Comparison of ENCODE assay signal across 8 cellular contexts in the genomic region with DNA sequence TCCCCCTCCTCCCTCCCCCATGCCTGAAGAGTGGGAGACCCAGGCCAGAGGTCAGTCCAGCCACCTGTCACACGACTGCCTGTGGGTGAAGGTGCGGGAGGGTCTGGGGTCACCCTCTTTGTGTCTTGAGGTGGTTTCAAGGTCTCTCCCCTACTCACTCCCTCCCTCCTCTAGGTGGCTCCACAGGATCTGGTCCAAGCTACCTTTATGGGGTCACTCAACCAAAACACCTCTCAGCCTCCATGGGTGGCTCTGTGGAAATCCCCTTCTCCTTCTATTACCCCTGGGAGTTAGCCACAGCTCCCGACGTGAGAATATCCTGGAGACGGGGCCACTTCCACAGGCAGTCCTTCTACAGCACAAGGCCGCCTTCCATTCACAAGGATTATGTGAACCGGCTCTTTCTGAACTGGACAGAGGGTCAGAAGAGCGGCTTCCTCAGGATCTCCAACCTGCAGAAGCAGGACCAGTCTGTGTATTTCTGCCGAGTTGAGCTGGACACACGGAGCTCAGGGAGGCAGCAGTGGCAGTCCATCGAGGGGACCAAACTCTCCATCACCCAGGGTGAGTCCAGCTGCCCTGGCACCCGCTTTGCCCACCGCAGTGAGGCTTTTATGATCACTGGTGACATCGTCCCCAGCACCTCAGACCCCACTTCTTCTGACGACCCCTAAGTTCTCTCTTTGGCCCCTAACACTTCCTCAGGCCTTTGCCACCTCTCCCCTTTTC. TPM values are rescaled to one million over a fixed set of nuclear protein-coding genes. Genes with fewer than 3 reads are reported as not detected.
DNase-seq lines count a peak whose midpoint lies in the region; ATAC-seq, FAIRE-seq and TF ChIP-seq lines count a peak whose summit lies in the region.
"Not testable (repeated sequence)": the region's sequence is repeated elsewhere in the genome, so short reads cannot be mapped to it uniquely, and the experiment has no call there.

No MANE protein-coding gene starts in this region.

- not testable (repeated sequence) for H3K9me3 Mint-ChIP-seq in CD14-positive monocyte; memory B cell; stimulated activated naive B cell treated with anti-CD40 and anti-IgM and Interleukin-4, amounts not matched to agents 10 μg/mL and 1 μg/mL and 100 μg/mL, for 72 hours

- H3K9me3 ChIP-seq in Panc1 (ENCODE audit: control insufficient read depth, insufficient read depth, low read depth, low read length); adrenal gland (replicated peaks in 1 of 3): not testable (repeated sequence)

- not testable (repeated sequence) for H3K27me3 ChIP-seq in KMS-11 (ENCODE audit: insufficient read depth, low read depth); Panc1 (ENCODE audit: control insufficient read depth, insufficient read depth, low read length); adrenal gland

- H3K36me3 Mint-ChIP-seq in CD14-positive monocyte: peaks cover 35 to 49% of the 10 kb centered on the region in 2 donors
- H3K36me3 Mint-ChIP-seq in memory B cell; stimulated activated naive B cell treated with anti-CD40 and anti-IgM and Interleukin-4, amounts not matched to agents 10 μg/mL and 1 μg/mL and 100 μg/mL, for 72 hours: not testable (repeated sequence)

- not testable (repeated sequence) for H4K20me1 ChIP-seq in KMS-11 (ENCODE audit: insufficient read depth)

- ATAC-seq in Panc1 (peak; percentile 57), memory B cell (ENCODE audit: low read depth) (peak; percentile 12)
- peak in 1 of 2 donors; percentile 25 for ATAC-seq in stimulated activated naive B cell treated with anti-CD40 and anti-IgM and Interleukin-4, amounts not matched to agents 10 μg/mL and 1 μg/mL and 100 μg/mL, for 72 hours (replicated peaks)

- H3K4me1 Mint-ChIP-seq in CD14-positive monocyte (peaks cover 86% of the 10 kb centered on the region), memory B cell (peaks cover 26% of the 10 kb centered on the region)
- peaks cover 33 to 61% of the 10 kb centered on the region in 2 donors for H3K4me1 Mint-ChIP-seq in stimulated activated naive B cell treated with anti-CD40 and anti-IgM and Interleukin-4, amounts not matched to agents 10 μg/mL and 1 μg/mL and 100 μg/mL, for 72 hours

- H3K79me2 ChIP-seq in KMS-11 (ENCODE audit: insufficient read depth, low read depth): not testable (repeated sequence)

- not testable (repeated sequence) for H3K9ac ChIP-seq in KMS-11

- not testable (repeated sequence) for BruUV-seq in Panc1 (replicated peaks; lab: Mats Ljungman, UMichigan)

- POLR2A ChIA-PET in Panc1 (lab: Charles Lee): not testable (repeated sequence)

- intact Hi-C loops in CD14-positive monocyte (cut with micrococcal nuclease); Panc1 (cut with micrococcal nuclease; ENCODE audit: unreplicated experiment): not testable (repeated sequence)
- intact Hi-C loops in adrenal gland (cut with DNase I): loop anchor here in 1 of 2 donors (5.0 kb wide), 1 partner anchor 33 kb away; no protein-coding TSS in a partner anchor

- H3K36me3 ChIP-seq in KMS-11 (ENCODE audit: insufficient read depth); Panc1 (ENCODE audit: control insufficient read depth, insufficient read depth, low read length); adrenal gland (replicated peaks in 1 of 2): not testable (repeated sequence)

- not testable (repeated sequence) for DNase-seq in CD14-positive monocyte (ENCODE audit: low spot score); GM18507 (ENCODE audit: extremely low spot score, insufficient read length, low read depth); Panc1 (ENCODE audit: low read depth, low spot score); memory B cell (ENCODE audit: low spot score in 2 of 2); stimulated activated naive B cell treated with anti-CD40 and anti-IgM and Interleukin-4, amounts not matched to agents 10 μg/mL and 1 μg/mL and 100 μg/mL, for 72 hours
- DNase-seq in adrenal gland (peak in 1 of 7 donors; percentile 10), glomerular visceral epithelial cell (ENCODE audit: extremely low spot score) (peak; percentile 40)

- CTCF ChIA-PET in Panc1 (lab: Charles Lee): interaction anchor here (1.2 to 1.9 kb wide), 2 partner anchors 24 to 33 kb away, joined by 3 to 8 read pairs; no protein-coding TSS in a partner anchor

- H3K27ac Mint-ChIP-seq in CD14-positive monocyte (peak overlapping the region; percentile 99 to 100 (median 99)), memory B cell (peak overlapping the region; percentile 89)
- H3K27ac Mint-ChIP-seq in stimulated activated naive B cell treated with anti-CD40 and anti-IgM and Interleukin-4, amounts not matched to agents 10 μg/mL and 1 μg/mL and 100 μg/mL, for 72 hours: peak overlapping the region; percentile 78

- in situ Hi-C loops in Panc1 (cut with HindIII; ENCODE audit: low pct_unique_long_range_greater_than_20kb, low sequenced_read_pairs): not testable (repeated sequence)

- TF ChIP-seq POLR2A in adrenal gland (IDR thresholded peaks at IDR 0.05): not testable (repeated sequence)

- FAIRE-seq in GM18507 (lab: Jason Lieb, UNC): peak; percentile 96

- H3K4me3 Mint-ChIP-seq in CD14-positive monocyte (peak overlapping the region; percentile 96 to 98), memory B cell (peak overlapping the region; percentile 64)
- H3K4me3 Mint-ChIP-seq in stimulated activated naive B cell treated with anti-CD40 and anti-IgM and Interleukin-4, amounts not matched to agents 10 μg/mL and 1 μg/mL and 100 μg/mL, for 72 hours: not testable (repeated sequence)

- 75 to 80% (median 78%) methylated on average over 11 to 15 of the region's 15 CpGs for WGBS in adrenal gland, 4 donors

- not testable (repeated sequence) for H2AFZ ChIP-seq in KMS-11 (ENCODE audit: low read depth)

- not testable (repeated sequence) for H3K4me2 ChIP-seq in KMS-11

- H3K27me3 Mint-ChIP-seq in CD14-positive monocyte (ENCODE audit: low read depth in 3 of 3); memory B cell; stimulated activated naive B cell treated with anti-CD40 and anti-IgM and Interleukin-4, amounts not matched to agents 10 μg/mL and 1 μg/mL and 100 μg/mL, for 72 hours: not testable (repeated sequence)

- not testable (repeated sequence) for H3K4me1 ChIP-seq in KMS-11 (ENCODE audit: low read depth, poor library complexity, severe bottlenecking); Panc1 (ENCODE audit: control insufficient read depth, insufficient read depth, low read length)
- peaks cover 0 to 17% of the 10 kb centered on the region in 2 donors for H3K4me1 ChIP-seq in adrenal gland (replicated peaks in 1 of 2)

- not testable (repeated sequence) for H3K4me3 ChIP-seq in KMS-11 (IDR thresholded peaks at IDR 0.05; ENCODE audit: insufficient read depth, low read depth, low read length); Panc1 (ENCODE audit: low read depth in 2 of 2, low read length in 2 of 2)
- peak overlapping the region in 1 of 4 donors; percentile 26 for H3K4me3 ChIP-seq in adrenal gland

- not testable (repeated sequence) for H3K27ac ChIP-seq in KMS-11; Panc1 (ENCODE audit: low read length)
- H3K27ac ChIP-seq in adrenal gland: peak overlapping the region in 3 of 5 donors; percentile 19 to 74 (median 38)

- TF ChIP-seq CTCF in CD14-positive monocyte (IDR thresholded peaks at IDR 0.05): peak; percentile 33
- peak; percentile 35; the same call in 1 of the 2 replicates for TF ChIP-seq CTCF in KMS-11 (conservative IDR thresholded peaks at IDR 0.05; ENCODE audit: low read depth, low read length)
- not testable (repeated sequence) for TF ChIP-seq CTCF in Panc1 (IDR thresholded peaks at IDR 0.05)
- peak in 1 of 6 experiments; percentile 4 for TF ChIP-seq CTCF in adrenal gland (IDR thresholded peaks at IDR 0.05)

RNA-seq across cellular contexts. Expression of a gene that starts 0.7 kb away (rescaled TPM):
- polyA plus RNA-seq in CD14-positive monocyte: 100 to 1,000 TPM; 364 to 491 TPM
- 4.8 TPM for total RNA-seq in Panc1 (2021; ENCODE audit: unreplicated experiment)
- polyA plus RNA-seq in Panc1 (2012; ENCODE audit: insufficient read length): 2.6 TPM
- 10 to 100 TPM in 5 of 8 donors, 1 to 10 TPM in 3; 3.4 to 18.9 (median 12.5) TPM for total RNA-seq in adrenal gland
- polyA plus RNA-seq in adrenal gland: 10 to 100 TPM in 2 of 3 donors, 1 to 10 TPM in 1; 5.1 to 17.3 (median 11.9) TPM

RNA-seq across cellular contexts. Expression of a gene that starts 16.1 kb away (rescaled TPM):
- polyA plus RNA-seq in CD14-positive monocyte (1 to 10 TPM; 1.7 to 2.2 TPM), adrenal gland (100 to 1,000 TPM in 2 of 3 donors, 10 to 100 TPM in 1; 10.4 to 403 (median 296) TPM)
- total RNA-seq in Panc1 (2021; ENCODE audit: unreplicated experiment) (73.2 TPM), adrenal gland (100 to 1,000 TPM in 1 of 8 donors, 10 to 100 TPM in 6, 1 to 10 TPM in 1; 8.7 to 115 (median 30.2) TPM)
- 43.4 TPM for polyA plus RNA-seq in Panc1 (2012; ENCODE audit: insufficient read length)

RNA-seq across cellular contexts. Expression of a gene that starts 54.5 kb away (rescaled TPM):
- polyA plus RNA-seq in CD14-positive monocyte: 1 to 10 TPM in 1 of 2 donors, under 1 TPM in 1; 0.60 to 1.2 TPM
- total RNA-seq in Panc1 (2021; ENCODE audit: unreplicated experiment): 6.5 TPM
- 4.2 TPM for polyA plus RNA-seq in Panc1 (2012; ENCODE audit: insufficient read length)
- 1 to 10 TPM; 1.0 to 5.8 (median 3.8) TPM for total RNA-seq in adrenal gland
- 10 to 100 TPM in 2 of 3 donors, 1 to 10 TPM in 1; 5.0 to 20.2 (median 14.6) TPM for polyA plus RNA-seq in adrenal gland

RNA-seq across cellular contexts. Expression of a gene that starts 55.6 kb away (rescaled TPM):
- polyA plus RNA-seq in CD14-positive monocyte (1 to 10 TPM; 2.9 to 3.3 TPM), adrenal gland (10 to 100 TPM; 36.7 to 54.6 (median 47.9) TPM)
- total RNA-seq in Panc1 (2021; ENCODE audit: unreplicated experiment) (72.1 TPM), adrenal gland (10 to 100 TPM; 24.8 to 76.8 (median 51.8) TPM)
- polyA plus RNA-seq in Panc1 (2012; ENCODE audit: insufficient read length): 77.1 TPM
